In genomic region chr9:90003046-90003355, GRCh38 we compare ENCODE assay signal across 17 cellular contexts.
DNase-seq lines count a peak whose midpoint lies in the region; ATAC-seq and TF ChIP-seq lines count a peak whose summit lies in the region.
"Had no signal": no experiment of that assay in that cellular context is flagged by ENCODE, and none has a peak within 500 bp of the region (broad histone marks: within the 10 kb centered on the region; RNA-seq: fewer than 3 reads in every experiment).

No MANE protein-coding gene starts in this region.

- DNase-seq in LNCaP clone FGC (ENCODE audit: low read depth) (peak; percentile 72), medulla oblongata (ENCODE audit: extremely low spot score) (peak; percentile 56), NCI-H524 (lab: John Stamatoyannopoulos, UW) (no peak)
- DNase-seq in activated T-cell treated with anti-CD3 and anti-CD28 coated beads, Interleukin-2, amount 50 U/mL, for 4 hours, result no peak
- DNase-seq in stimulated activated CD4-positive, alpha-beta T cell treated with anti-CD3 and anti-CD28 coated beads, Interleukin-12 subunit alpha, Interleukin-12 subunit beta, amount 100 ng/mL, for 4 hours, result no peak
- DNase-seq: activated naive CD4-positive, alpha-beta T cell treated with anti-CD3 and anti-CD28 coated beads for 36 hours; brain microvascular endothelial cell; foreskin fibroblast; IMR-90; NCI-H2171 treated with DMSO at 0.1 percent for 48 hours; NK-92 treated with Interleukin-12 subunit alpha and Interleukin-12 subunit beta, amount 100 ng/mL, for 24 hours; T-cell had no signal

- H3K4me1 ChIP-seq in stomach smooth muscle (ENCODE audit: control insufficient read depth, insufficient read depth, low read length), result peaks cover 66% of the 10 kb centered on the region

- H3K36me3 Mint-ChIP-seq in activated T-cell treated with anti-CD3 and anti-CD28 coated beads, Interleukin-2, amount 50 U/mL, for 4 hours (ENCODE audit: insufficient read depth), result no peaks in the 10 kb centered on the region
- H3K36me3 Mint-ChIP-seq: natural killer cell treated with Interleukin-12 subunit alpha and Interleukin-12 subunit beta and Interleukin-15 and Interleukin-18, amount 100 ng/mL, for 72 hours; T-cell; WTC11 had no signal

- no peaks in the 10 kb centered on the region for H3K27me3 Mint-ChIP-seq in activated T-cell treated with anti-CD3 and anti-CD28 coated beads, Interleukin-2, amount 50 U/mL, for 4 hours (ENCODE audit: low read depth)
- H3K27me3 Mint-ChIP-seq: natural killer cell treated with Interleukin-12 subunit alpha and Interleukin-12 subunit beta and Interleukin-15 and Interleukin-18, amount 100 ng/mL, for 72 hours; T-cell had no signal

- TF ChIP-seq CTCF in LNCaP clone FGC (IDR thresholded peaks at IDR 0.05; ENCODE audit: control insufficient read depth, extremely low read depth, insufficient read depth), result no peak

- H3K9ac ChIP-seq in stomach smooth muscle (ENCODE audit: low read length in 2 of 2), result no peak overlapping the region

- no peaks in the 10 kb centered on the region for H3K9me3 Mint-ChIP-seq in activated T-cell treated with anti-CD3 and anti-CD28 coated beads, Interleukin-2, amount 50 U/mL, for 4 hours
- H3K9me3 Mint-ChIP-seq: activated naive CD4-positive, alpha-beta T cell treated with anti-CD3 and anti-CD28 coated beads for 36 hours; natural killer cell treated with Interleukin-12 subunit alpha and Interleukin-12 subunit beta and Interleukin-15 and Interleukin-18, amount 100 ng/mL, for 72 hours had no signal

- H3K27ac ChIP-seq in cingulate gyrus (ENCODE audit: low read depth, low read length) (peak overlapping the region; percentile 58), stomach smooth muscle (ENCODE audit: low read length) (peak overlapping the region; percentile 53)
- H3K27ac ChIP-seq: brain microvascular endothelial cell had no signal

- no peaks in the 10 kb centered on the region for H3K27me3 ChIP-seq in stomach smooth muscle (ENCODE audit: control insufficient read depth in 1 of 2, insufficient read depth in 2 of 2, low read length in 2 of 2)
- H3K27me3 ChIP-seq: brain microvascular endothelial cell had no signal

- H3K4me3 ChIP-seq in LNCaP clone FGC (ENCODE audit: low read depth, low read length) (no peak overlapping the region), stomach smooth muscle (ENCODE audit: low read length in 2 of 2) (peak overlapping the region in 1 of 2 donors; percentile 29)

- no peak overlapping the region for H3K4me3 Mint-ChIP-seq in activated T-cell treated with anti-CD3 and anti-CD28 coated beads, Interleukin-2, amount 50 U/mL, for 4 hours
- H3K4me3 Mint-ChIP-seq: activated naive CD4-positive, alpha-beta T cell treated with anti-CD3 and anti-CD28 coated beads for 36 hours; natural killer cell treated with Interleukin-12 subunit alpha and Interleukin-12 subunit beta and Interleukin-15 and Interleukin-18, amount 100 ng/mL, for 72 hours; T-cell; WTC11 had no signal

- H3K36me3 ChIP-seq in stomach smooth muscle (ENCODE audit: control insufficient read depth in 2 of 2, insufficient read depth in 2 of 2, low read length in 2 of 2), result no peaks in the 10 kb centered on the region
- H3K36me3 ChIP-seq: brain microvascular endothelial cell had no signal

- no peak for ATAC-seq in activated T-cell treated with anti-CD3 and anti-CD28 coated beads, Interleukin-2, amount 50 U/mL, for 4 hours
- no peak for ATAC-seq in GM19463 (IDR thresholded peaks at IDR 0.05; ENCODE audit: unreplicated experiment)
- ATAC-seq: natural killer cell treated with Interleukin-12 subunit alpha and Interleukin-12 subunit beta and Interleukin-15 and Interleukin-18, amount 100 ng/mL, for 72 hours; T-cell; WTC11 had no signal

- peaks cover 0 to 4% of the 10 kb centered on the region in 2 donors for H3K9me3 ChIP-seq in stomach smooth muscle (ENCODE audit: control insufficient read depth in 2 of 2, low read length in 2 of 2)

- peaks cover 27% of the 10 kb centered on the region for H3K4me1 Mint-ChIP-seq in activated T-cell treated with anti-CD3 and anti-CD28 coated beads, Interleukin-2, amount 50 U/mL, for 4 hours (ENCODE audit: low read depth)

Comparison
In these comparisons a context has a peak if more than half of its experiments do, and no peak if none do; other contexts are left out.
1. DNase-seq: peak in LNCaP clone FGC (single experiment) and medulla oblongata (single experiment); none in activated T-cell treated with anti-CD3 and anti-CD28 coated beads, Interleukin-2, amount 50 U/mL, for 4 hours (single experiment), stimulated activated CD4-positive, alpha-beta T cell treated with anti-CD3 and anti-CD28 coated beads, Interleukin-12 subunit alpha, Interleukin-12 subunit beta, amount 100 ng/mL, for 4 hours (single experiment) and NCI-H524 (0 of 2).